In genomic region chr5:58117491-58117890, GRCh38 we compare ENCODE assay signal across 20 cellular contexts.
"Had no signal": no experiment of that assay in that cellular context is flagged by ENCODE, and none has a peak within 500 bp of the region (broad histone marks: within the 10 kb centered on the region; RNA-seq: fewer than 3 reads in every experiment).

No MANE protein-coding gene starts in this region.

- H3K4me3 ChIP-seq: colonic mucosa, spleen, upper lobe of right lung had no signal

- H3K27ac Mint-ChIP-seq: activated CD4-positive, alpha-beta memory T cell treated with anti-CD3 and anti-CD28 coated beads, Interleukin-2, amount 10 ng/mL, durations not matched to agents 7 days and 5 days; activated naive CD4-positive, alpha-beta T cell treated with anti-CD3 and anti-CD28 coated beads, Interleukin-2, amount 10 ng/mL, durations not matched to agents 7 days and 5 days; activated T-cell treated with anti-CD3 and anti-CD28 coated beads, Interleukin-2, amount 50 U/mL, for 24 hours; naive thymus-derived CD8-positive, alpha-beta T cell; stimulated activated naive B cell treated with anti-CD40 and anti-IgM and Interleukin-4, amounts not matched to agents 10 μg/mL and 1 μg/mL and 100 μg/mL, for 72 hours; WTC11 had no signal

- H3K36me3 Mint-ChIP-seq: activated naive CD4-positive, alpha-beta T cell treated with anti-CD3 and anti-CD28 coated beads, Interleukin-2, amount 10 ng/mL, durations not matched to agents 7 days and 5 days; naive thymus-derived CD8-positive, alpha-beta T cell; stimulated activated naive B cell treated with anti-CD40 and anti-IgM and Interleukin-4, amounts not matched to agents 10 μg/mL and 1 μg/mL and 100 μg/mL, for 72 hours; WTC11 had no signal

- DNase-seq: activated CD4-positive, alpha-beta memory T cell treated with anti-CD3 and anti-CD28 coated beads, Interleukin-2, amount 10 ng/mL, durations not matched to agents 7 days and 5 days; activated CD4-positive, alpha-beta T cell treated with anti-CD3 and anti-CD28 coated beads for 4 hours; activated naive CD4-positive, alpha-beta T cell treated with anti-CD3 and anti-CD28 coated beads, Interleukin-2, amount 10 ng/mL, durations not matched to agents 7 days and 5 days; activated T-cell treated with anti-CD3 and anti-CD28 coated beads, Interleukin-2, amount 50 U/mL, for 24 hours; aorta; brain microvascular endothelial cell; colonic mucosa; erythroblast; head of caudate nucleus; kidney glomerular epithelial cell; mesenchymal stem cell; naive thymus-derived CD8-positive, alpha-beta T cell; spleen; stimulated activated naive B cell treated with anti-CD40 and anti-IgM and Interleukin-4, amounts not matched to agents 10 μg/mL and 1 μg/mL and 100 μg/mL, for 72 hours; upper lobe of right lung had no signal

- H3K27me3 Mint-ChIP-seq: activated naive CD4-positive, alpha-beta T cell treated with anti-CD3 and anti-CD28 coated beads, Interleukin-2, amount 10 ng/mL, durations not matched to agents 7 days and 5 days; central memory CD8-positive, alpha-beta T cell had no signal

- H3K9me3 Mint-ChIP-seq: activated CD4-positive, alpha-beta memory T cell treated with anti-CD3 and anti-CD28 coated beads, Interleukin-2, amount 10 ng/mL, durations not matched to agents 7 days and 5 days; activated naive CD4-positive, alpha-beta T cell treated with anti-CD3 and anti-CD28 coated beads, Interleukin-2, amount 10 ng/mL, durations not matched to agents 7 days and 5 days; activated T-cell treated with anti-CD3 and anti-CD28 coated beads, Interleukin-2, amount 50 U/mL, for 24 hours; central memory CD8-positive, alpha-beta T cell; naive thymus-derived CD8-positive, alpha-beta T cell; stimulated activated naive B cell treated with anti-CD40 and anti-IgM and Interleukin-4, amounts not matched to agents 10 μg/mL and 1 μg/mL and 100 μg/mL, for 72 hours had no signal

- ATAC-seq: naive thymus-derived CD8-positive, alpha-beta T cell; stimulated activated naive B cell treated with anti-CD40 and anti-IgM and Interleukin-4, amounts not matched to agents 10 μg/mL and 1 μg/mL and 100 μg/mL, for 72 hours; upper lobe of right lung; WTC11 had no signal

- H3K36me3 ChIP-seq: brain microvascular endothelial cell, colonic mucosa, spleen, upper lobe of right lung had no signal

- H3K4me3 Mint-ChIP-seq: activated CD4-positive, alpha-beta memory T cell treated with anti-CD3 and anti-CD28 coated beads, Interleukin-2, amount 10 ng/mL, durations not matched to agents 7 days and 5 days; activated naive CD4-positive, alpha-beta T cell treated with anti-CD3 and anti-CD28 coated beads, Interleukin-2, amount 10 ng/mL, durations not matched to agents 7 days and 5 days; activated T-cell treated with anti-CD3 and anti-CD28 coated beads, Interleukin-2, amount 50 U/mL, for 24 hours; central memory CD8-positive, alpha-beta T cell; naive thymus-derived CD8-positive, alpha-beta T cell; stimulated activated naive B cell treated with anti-CD40 and anti-IgM and Interleukin-4, amounts not matched to agents 10 μg/mL and 1 μg/mL and 100 μg/mL, for 72 hours; WTC11 had no signal

- H3K4me1 Mint-ChIP-seq: activated CD4-positive, alpha-beta memory T cell treated with anti-CD3 and anti-CD28 coated beads, Interleukin-2, amount 10 ng/mL, durations not matched to agents 7 days and 5 days; activated naive CD4-positive, alpha-beta T cell treated with anti-CD3 and anti-CD28 coated beads, Interleukin-2, amount 10 ng/mL, durations not matched to agents 7 days and 5 days; central memory CD8-positive, alpha-beta T cell; naive thymus-derived CD8-positive, alpha-beta T cell; stimulated activated naive B cell treated with anti-CD40 and anti-IgM and Interleukin-4, amounts not matched to agents 10 μg/mL and 1 μg/mL and 100 μg/mL, for 72 hours; WTC11 had no signal

- H3K4me1 ChIP-seq: colonic mucosa, spleen, upper lobe of right lung had no signal

- H3K27ac ChIP-seq: brain microvascular endothelial cell, colonic mucosa, spleen, upper lobe of right lung had no signal

- FAIRE-seq: endometrium, frontal cortex, TTC549 had no signal

- H3K9me3 ChIP-seq: colonic mucosa, spleen, upper lobe of right lung had no signal
